8 cellular contexts compared by ENCODE assay signal in genomic region chr10:93816123-93816747, GRCh38. TPM values are rescaled to one million over a fixed set of nuclear protein-coding genes. Genes with fewer than 3 reads are reported as not detected.
DNase-seq lines count a peak whose midpoint lies in the region; ATAC-seq and TF ChIP-seq lines count a peak whose summit lies in the region.

No MANE protein-coding gene starts in this region.

- no peak overlapping the region for H3K4me3 Mint-ChIP-seq in WTC11

- H3K27me3 Mint-ChIP-seq in WTC11 (ENCODE audit: low read depth): peaks cover 42% of the 10 kb centered on the region

- intact Hi-C loops in mucosa of descending colon (cut with DNase I, micrococcal nuclease): loop anchor here in 1 of 2 donors (10.0 kb wide), 1 partner anchor 111 kb away; the partner anchor contains the start of gene FRA10AC1

- ATAC-seq in GM19463 (IDR thresholded peaks at IDR 0.05; ENCODE audit: unreplicated experiment): peak; percentile 69
- peak; percentile 79 for ATAC-seq in WTC11
- peak; percentile 74 for ATAC-seq in mucosa of descending colon
- ATAC-seq in thoracic aorta (ENCODE audit: insufficient number of reproducible peaks, low FRiP score, low read depth): peak; percentile 58
- no peak for ATAC-seq in GM19467 (IDR thresholded peaks at IDR 0.05; ENCODE audit: unreplicated experiment)

- H3K4me1 ChIP-seq in mucosa of descending colon (ENCODE audit: low read depth) (peaks cover 15% of the 10 kb centered on the region), thoracic aorta (ENCODE audit: control insufficient read depth in 1 of 2, low read depth in 2 of 2) (peaks cover 4 to 10% of the 10 kb centered on the region in 2 donors)

- H3K27ac Mint-ChIP-seq in WTC11: no peak overlapping the region

- no peak overlapping the region for H3K27ac ChIP-seq in thoracic aorta

- peaks cover 15% of the 10 kb centered on the region for H3K4me1 Mint-ChIP-seq in WTC11

- H3K36me3 ChIP-seq in mucosa of descending colon (ENCODE audit: low read depth) (no peaks in the 10 kb centered on the region), thoracic aorta (no peaks in the 10 kb centered on the region)

- H3K36me3 Mint-ChIP-seq in WTC11: no peaks in the 10 kb centered on the region

- no peaks in the 10 kb centered on the region for H3K27me3 ChIP-seq in thoracic aorta (replicated peaks; ENCODE audit: insufficient read depth)

- H3K4me3 ChIP-seq in epithelial cell of esophagus (ENCODE audit: low read length) (no peak overlapping the region), mucosa of descending colon (no peak overlapping the region), thoracic aorta (peak overlapping the region; percentile 55)

- H3K9me3 Mint-ChIP-seq in WTC11: peaks cover 9% of the 10 kb centered on the region

- TF ChIP-seq CTCF in WTC11 (IDR thresholded peaks at IDR 0.05) (peak; percentile 45), epithelial cell of esophagus (IDR thresholded peaks at IDR 0.05; ENCODE audit: insufficient read depth, low read depth, low read length, missing control alignments) (peak; percentile 90), mucosa of descending colon (IDR thresholded peaks at IDR 0.05) (peak; percentile 68), thoracic aorta (IDR thresholded peaks at IDR 0.05) (peak; percentile 65)

- POLR2A ChIA-PET in WTC11 (lab: Charles Lee): interaction anchor here (0.7 to 1.2 kb wide), 3 partner anchors 70 to 114 kb away, joined by 3 to 6 read pairs (median 5); partner anchors contain the start of gene FRA10AC1

- DNase-seq in COLO829 (ENCODE audit: low spot score) (peak; percentile 34), NCI-H1417 treated with DMSO at 0.1 percent for 48 hours (lab: John Stamatoyannopoulos, UW) (peak; percentile 5), WTC11 (ENCODE audit: low spot score) (peak; percentile 62), epithelial cell of esophagus (ENCODE audit: low read depth) (peak; percentile 70), mucosa of descending colon (peak; percentile 54 to 84 (median 78)), thoracic aorta (ENCODE audit: low spot score) (no peak)

- no peaks in the 10 kb centered on the region for H3K9me3 ChIP-seq in mucosa of descending colon
- H3K9me3 ChIP-seq in thoracic aorta: no peaks in the 10 kb centered on the region

- CTCF ChIA-PET in WTC11 (lab: Charles Lee): interaction anchor here (0.5 to 7.9 kb wide), 47 partner anchors 8 to 808 kb away, joined by 3 to 425 read pairs (median 4); partner anchors contain the start of genes FFAR4, FRA10AC1 and LGI1

TF ChIP-seq in WTC11, 78 proteins besides CTCF, POLR2A, EP300 and RAD21:
- 0 out of 2 replicates have a peak, but pooled peaks have one; percentile 40 for TF ChIP-seq ZNF512 (CRISPR knock-in tag; IDR thresholded peaks at IDR 0.05; ENCODE audit: borderline replicate concordance)
- TF ChIP-seq ZNF219 (CRISPR knock-in tag; IDR thresholded peaks at IDR 0.05; ENCODE audit: borderline replicate concordance): no peak
- TF ChIP-seq CBFB (CRISPR knock-in tag; IDR thresholded peaks at IDR 0.05; ENCODE audit: low read depth): no peak
- 0 out of 2 replicates have a peak, but pooled peaks have one; percentile 26 for TF ChIP-seq ZNF121 (CRISPR knock-in tag; IDR thresholded peaks at IDR 0.05)
- no peak for TF ChIP-seq ZNF317 (CRISPR knock-in tag; IDR thresholded peaks at IDR 0.05; ENCODE audit: borderline replicate concordance, low read depth)
- TF ChIP-seq KAT7 (CRISPR knock-in tag; IDR thresholded peaks at IDR 0.05; ENCODE audit: borderline replicate concordance): no peak
- no peak for TF ChIP-seq ATF6 (CRISPR knock-in tag; IDR thresholded peaks at IDR 0.05)
- TF ChIP-seq FOXP1 (CRISPR knock-in tag; IDR thresholded peaks at IDR 0.05; ENCODE audit: borderline replicate concordance): no peak

RNA-seq across cellular contexts. Expression of gene LGI1, which starts 58.5 kb away (rescaled TPM):
- not detected in 3 replicates for total RNA-seq in WTC11 (2021)
- 1 to 10 TPM in 2 of 3 donors, under 1 TPM in 1; 0.69 to 6.3 (median 1.3) TPM for total RNA-seq in mucosa of descending colon
- 1 to 10 TPM in 1 of 2 donors, not detected in 1; 4.7 TPM for total RNA-seq in thoracic aorta
